Comparison of ENCODE assay signal across 22 cellular contexts in genomic region chr11:130650456-130651068, GRCh38.
A peak's percentile ranks its signal among the peaks of the same experiment; 100 is the strongest.
DNase-seq lines count a peak whose midpoint lies in the region; ATAC-seq, FAIRE-seq and TF ChIP-seq lines count a peak whose summit lies in the region.
"Had no signal": no experiment of that assay in that cellular context is flagged by ENCODE, and none has a peak within 500 bp of the region (broad histone marks: within the 10 kb centered on the region; RNA-seq: fewer than 3 reads in every experiment).

No MANE protein-coding gene starts in this region.

- H3K9me3 Mint-ChIP-seq in astrocyte (ENCODE audit: unreplicated experiment), result no peaks in the 10 kb centered on the region
- H3K9me3 Mint-ChIP-seq: activated CD4-positive, alpha-beta T cell treated with anti-CD3 and anti-CD28 coated beads, Interleukin-2, amount 10 ng/mL, durations not matched to agents 24 days and 14 days; activated T-helper 2 cell treated with anti-CD3 and anti-CD28 coated beads, Interferon-gamma antibody, Interleukin-2, Interleukin-4, amounts not matched to agents 10 μg/mL and 5 μg/mL and 100 μg/mL, durations not matched to agents 14 hours and 24 hours and 36 hours; IgD-negative memory B cell; mesothelial cell of epicardium had no signal

- FAIRE-seq in astrocyte (lab: Jason Lieb, UNC), result peak; percentile 75
- FAIRE-seq: GM19239, H54, keratinocyte had no signal

- peak; percentile 16 for ATAC-seq in mucosa of descending colon
- ATAC-seq: PC-3 had no signal

- TF ChIP-seq EP300 in transverse colon (IDR thresholded peaks at IDR 0.05; ENCODE audit: low read depth), result no peak

- TF ChIP-seq POLR2A in transverse colon (IDR thresholded peaks at IDR 0.05), result no peak

- no peak overlapping the region for H3K4me2 ChIP-seq in astrocyte (ENCODE audit: low read length)

- H3K36me3 ChIP-seq in astrocyte (ENCODE audit: insufficient read depth, low read length), result no peaks in the 10 kb centered on the region
- H3K36me3 ChIP-seq in mucosa of descending colon (ENCODE audit: low read depth), result no peaks in the 10 kb centered on the region
- H3K36me3 ChIP-seq in transverse colon, result no peaks in the 10 kb centered on the region
- H3K36me3 ChIP-seq: SJCRH30 had no signal

- no peaks in the 10 kb centered on the region for H3K9me3 ChIP-seq in astrocyte (ENCODE audit: insufficient read depth, low read depth, low read length)
- no peaks in the 10 kb centered on the region for H3K9me3 ChIP-seq in mucosa of descending colon
- H3K9me3 ChIP-seq in transverse colon, result no peaks in the 10 kb centered on the region
- H3K9me3 ChIP-seq: SJCRH30 had no signal

- 62 to 91% methylated on average over 2 to 9 of the region's 9 CpGs for WGBS in transverse colon (ENCODE audit: low coverage in 1 of 2), 2 donors

- H3K4me1 Mint-ChIP-seq in astrocyte (ENCODE audit: low read depth, unreplicated experiment), result peaks cover 10% of the 10 kb centered on the region
- H3K4me1 Mint-ChIP-seq: activated CD4-positive, alpha-beta T cell treated with anti-CD3 and anti-CD28 coated beads, Interleukin-2, amount 10 ng/mL, durations not matched to agents 24 days and 14 days had no signal

- DNase-seq in astrocyte (ENCODE audit: low read depth) (peak; percentile 39), fibroblast of gingiva (ENCODE audit: low read depth) (peak; percentile 17), mucosa of descending colon (no peak), transverse colon (no peak), HT-29 (ENCODE audit: low spot score) (no peak), AML-193 (lab: John Stamatoyannopoulos, UW) (no peak), NCI-H526 (lab: John Stamatoyannopoulos, UW) (no peak)
- DNase-seq: activated CD4-positive, alpha-beta T cell treated with anti-CD3 and anti-CD28 coated beads, Interleukin-2, amount 10 ng/mL, durations not matched to agents 24 days and 14 days; dorsolateral prefrontal cortex; erythroblast; hypothalamus; NCI-H226; PC-3; SJCRH30; stimulated activated CD4-positive, alpha-beta T cell treated with anti-CD3 and anti-CD28 coated beads, Interleukin-12 subunit alpha, Interleukin-12 subunit beta, amount 100 ng/mL, for 4 hours had no signal

- no peak overlapping the region for H3K4me3 Mint-ChIP-seq in astrocyte (ENCODE audit: unreplicated experiment)
- H3K4me3 Mint-ChIP-seq: activated CD4-positive, alpha-beta T cell treated with anti-CD3 and anti-CD28 coated beads, Interleukin-2, amount 10 ng/mL, durations not matched to agents 24 days and 14 days; IgD-negative memory B cell; mesothelial cell of epicardium had no signal

- H3K4me1 ChIP-seq in astrocyte (ENCODE audit: insufficient read depth, low read length) (peaks cover 16% of the 10 kb centered on the region), mucosa of descending colon (ENCODE audit: low read depth) (peaks cover 8% of the 10 kb centered on the region), transverse colon (peaks cover 12 to 59% (median 21%) of the 10 kb centered on the region in 4 donors)
- H3K4me1 ChIP-seq: SJCRH30 had no signal

- no peaks in the 10 kb centered on the region for H4K20me1 ChIP-seq in astrocyte (ENCODE audit: insufficient read depth, low read length)

- no peak overlapping the region for H3K27ac Mint-ChIP-seq in astrocyte (ENCODE audit: unreplicated experiment)
- H3K27ac Mint-ChIP-seq: activated CD4-positive, alpha-beta T cell treated with anti-CD3 and anti-CD28 coated beads, Interleukin-2, amount 10 ng/mL, durations not matched to agents 24 days and 14 days; activated T-helper 2 cell treated with anti-CD3 and anti-CD28 coated beads, Interferon-gamma antibody, Interleukin-2, Interleukin-4, amounts not matched to agents 10 μg/mL and 5 μg/mL and 100 μg/mL, durations not matched to agents 14 hours and 24 hours and 36 hours; IgD-negative memory B cell; mesothelial cell of epicardium; progenitor cell of endocrine pancreas had no signal

- no peak overlapping the region for H2AFZ ChIP-seq in astrocyte (ENCODE audit: low read depth, low read length)

- H3K27ac ChIP-seq in astrocyte (ENCODE audit: low read depth, low read length), result no peak overlapping the region
- peak overlapping the region in 3 of 4 donors; percentile 40 to 58 (median 56) for H3K27ac ChIP-seq in transverse colon
- H3K27ac ChIP-seq: dorsolateral prefrontal cortex, SJCRH30 had no signal

- intact Hi-C loops in mucosa of descending colon (cut with DNase I, micrococcal nuclease) (no loop called here), transverse colon (cut with DNase I; ENCODE audit: low total_unique reads) (no loop called here)

- TF ChIP-seq CTCF in astrocyte (IDR thresholded peaks at IDR 0.05; ENCODE audit: insufficient read depth, low read depth, low read length), result no peak
- TF ChIP-seq CTCF in mucosa of descending colon (IDR thresholded peaks at IDR 0.05), result no peak
- no peak for TF ChIP-seq CTCF in transverse colon (IDR thresholded peaks at IDR 0.05)

- H3K79me2 ChIP-seq in astrocyte (ENCODE audit: insufficient read depth, low read length), result no peaks in the 10 kb centered on the region

- H3K27me3 ChIP-seq in astrocyte (ENCODE audit: insufficient read depth, low read length) (no peaks in the 10 kb centered on the region), transverse colon (no peaks in the 10 kb centered on the region)
- H3K27me3 ChIP-seq: SJCRH30 had no signal

- in situ Hi-C loops in transverse colon (cut with MboI; ENCODE audit: low pct_ligation_motif_present in 1 of 4, low pct_unique_long_range_greater_than_20kb in 1 of 4, low sequenced_read_pairs in 3 of 4), result loop anchor here in 1 of 4 donors (25.0 kb wide), 1 partner anchor 213 kb away; the partner anchor contains the start of genes ADAMTS15 and ADAMTS8

- no peak overlapping the region for H3K4me3 ChIP-seq in astrocyte (ENCODE audit: insufficient read depth, low read depth, low read length)
- H3K4me3 ChIP-seq in mucosa of descending colon, result no peak overlapping the region
- no peak overlapping the region for H3K4me3 ChIP-seq in transverse colon
- H3K4me3 ChIP-seq: dorsolateral prefrontal cortex, SJCRH30 had no signal

- H3K27me3 Mint-ChIP-seq in astrocyte (ENCODE audit: low read depth, unreplicated experiment), result peaks cover 24% of the 10 kb centered on the region
- H3K27me3 Mint-ChIP-seq: activated CD4-positive, alpha-beta T cell treated with anti-CD3 and anti-CD28 coated beads, Interleukin-2, amount 10 ng/mL, durations not matched to agents 24 days and 14 days had no signal

- H3K9ac ChIP-seq in astrocyte (ENCODE audit: low read length), result no peak overlapping the region

- H3K36me3 Mint-ChIP-seq in astrocyte (ENCODE audit: low read depth, unreplicated experiment), result no peaks in the 10 kb centered on the region
- H3K36me3 Mint-ChIP-seq: mesothelial cell of epicardium had no signal

Comparison
In these comparisons a context has a peak if more than half of its experiments do, and no peak if none do; other contexts are left out.
1. DNase-seq: peak in astrocyte (single experiment) and fibroblast of gingiva (single experiment); none in mucosa of descending colon (0 of 3), transverse colon (single experiment), HT-29 (single experiment), AML-193 (0 of 2) and NCI-H526 (0 of 2).